In genomic region chr1:14486401-14487110, GRCh38 we compare ENCODE assay signal across 12 cellular contexts.
DNase-seq lines count a peak whose midpoint lies in the region; ATAC-seq and TF ChIP-seq lines count a peak whose summit lies in the region.
"Had no signal": no experiment of that assay in that cellular context is flagged by ENCODE, and none has a peak within 500 bp of the region (broad histone marks: within the 10 kb centered on the region; RNA-seq: fewer than 3 reads in every experiment).

No MANE protein-coding gene starts in this region.

- TF ChIP-seq CTCF in choroid plexus epithelial cell (conservative IDR thresholded peaks at IDR 0.05; ENCODE audit: low read depth, low read length): no peak

- H3K4me3 ChIP-seq in choroid plexus epithelial cell (ENCODE audit: low read depth, low read length): no peak overlapping the region
- H3K4me3 ChIP-seq: SK-N-MC, thyroid gland had no signal

- intact Hi-C loops in Right ventricle myocardium inferior (cut with DNase I): no loop called here
- intact Hi-C loops in cardiac septum (cut with DNase I): loop anchor here (2.0 kb wide), 1 partner anchor 36 kb away; no protein-coding TSS in a partner anchor

- ATAC-seq in Right ventricle myocardium inferior: peak; percentile 84
- no peak for ATAC-seq in GM19452 (IDR thresholded peaks at IDR 0.05; ENCODE audit: unreplicated experiment)
- no peak for ATAC-seq in GM21381 (IDR thresholded peaks at IDR 0.05; ENCODE audit: unreplicated experiment)
- ATAC-seq: natural killer cell treated with Interleukin-12 subunit alpha and Interleukin-12 subunit beta and Interleukin-15 and Interleukin-18, amount 100 ng/mL, for 72 hours had no signal

- no peak for DNase-seq in Right ventricle myocardium inferior (ENCODE audit: missing footprints)
- no peak for DNase-seq in cardiac septum (ENCODE audit: low spot score)
- peak; percentile 56 for DNase-seq in choroid plexus epithelial cell (ENCODE audit: low read depth)
- DNase-seq in left kidney (ENCODE audit: low read depth, low spot score): peak; percentile 26
- DNase-seq in SKM-1 (lab: John Stamatoyannopoulos, UW; ENCODE audit: unreplicated experiment): no peak
- no peak for DNase-seq in UCSD-AML1 (lab: John Stamatoyannopoulos, UW; ENCODE audit: unreplicated experiment)
- DNase-seq: anterior cingulate cortex had no signal

Comparison
In these comparisons a context has a peak if more than half of its experiments do, and no peak if none do; other contexts are left out.
1. DNase-seq: peak in choroid plexus epithelial cell (single experiment) and left kidney (single experiment); none in Right ventricle myocardium inferior (single experiment), cardiac septum (single experiment), SKM-1 (single experiment) and UCSD-AML1 (single experiment).